ENCODE assay signal across 8 cellular contexts in genomic region chr13:97432917-97433726, GRCh38. TPM values are rescaled to one million over a fixed set of nuclear protein-coding genes. Genes with fewer than 3 reads are reported as not detected.
DNase-seq lines count a peak whose midpoint lies in the region; ATAC-seq, FAIRE-seq and TF ChIP-seq lines count a peak whose summit lies in the region.

No MANE protein-coding gene starts in this region.

- peak overlapping the region; percentile 84 for H2BK5ac ChIP-seq in H1 (ENCODE audit: low read depth, low read length)

- H3K4me1 Mint-ChIP-seq in Caco-2 (ENCODE audit: low read depth, unreplicated experiment) (no peaks in the 10 kb centered on the region), memory B cell (peaks cover 15% of the 10 kb centered on the region)

- H3K18ac ChIP-seq in H1 (ENCODE audit: extremely low read depth, low read length): peak overlapping the region; percentile 73

- peak in 1 of 2 experiments; percentile 75; a peak in 1 of 3 replicates for TF ChIP-seq POLR2A in H1 (IDR thresholded peaks at IDR 0.05; ENCODE audit: control extremely low read depth in 1 of 2, low read depth in 2 of 2, low read length in 2 of 2)

- H3K23ac ChIP-seq in H1 (ENCODE audit: insufficient read length): no peak overlapping the region

- H3K36me3 Mint-ChIP-seq in Caco-2 (ENCODE audit: insufficient read depth, unreplicated experiment) (peaks cover 17% of the 10 kb centered on the region), memory B cell (no peaks in the 10 kb centered on the region)

- H2BK20ac ChIP-seq in H1 (ENCODE audit: low read length): no peak overlapping the region

- H3K27me3 ChIP-seq in Caco-2 (replicated peaks; ENCODE audit: control insufficient read depth, insufficient read depth, low read length) (no peaks in the 10 kb centered on the region), H1 (replicated peaks in 1 of 4; ENCODE audit: control insufficient read depth in 3 of 4, extremely low read depth in 1 of 4, insufficient read depth in 3 of 4, low read length in 3 of 4) (no peaks in the 10 kb centered on the region)

- H3K79me2 ChIP-seq in H1 (ENCODE audit: control insufficient read depth in 1 of 2, insufficient read depth in 2 of 2, low read length in 2 of 2): peaks cover 3 to 38% of the 10 kb centered on the region in 2 experiments; a peak in 3 of 4 replicates

- peak; percentile 100 for DNase-seq in Caco-2
- peak; percentile 46 to 100 (median 98) for DNase-seq in HUDEP-2 (lab: John Stamatoyannopoulos, UW; ENCODE audit: unreplicated experiment in 76 of 76)
- peak; percentile 99 for DNase-seq in NOMO-1 treated with dmso at 0.1 percent for 144 hours (lab: John Stamatoyannopoulos, UW; ENCODE audit: unreplicated experiment)
- DNase-seq in activated CD8-positive, alpha-beta memory T cell treated with anti-CD3 and anti-CD28 coated beads, Interleukin-2, amount 50 U/mL, for 1 hour (ENCODE audit: extremely low read depth): peak; percentile 94
- DNase-seq in H1 (ENCODE audit: low read depth in 1 of 2, low spot score in 2 of 2): peak; percentile 99 to 100
- DNase-seq in memory B cell (ENCODE audit: low spot score in 2 of 2): peak; percentile 98 to 99
- DNase-seq in stimulated activated CD8-positive, alpha-beta memory T cell treated with anti-CD3 and anti-CD28 coated beads, Interleukin-12 subunit alpha, Interleukin-12 subunit beta, amount 100 ng/mL, for 1 hour (ENCODE audit: low read depth): peak; percentile 94

- H3K79me1 ChIP-seq in H1 (ENCODE audit: low read depth, low read length): peaks cover 1% of the 10 kb centered on the region; the same call in 1 of the 2 replicates

- no peak overlapping the region for H2BK120ac ChIP-seq in H1 (replicated peaks; ENCODE audit: low read depth, low read length)

- H3K27ac Mint-ChIP-seq in Caco-2 (ENCODE audit: unreplicated experiment) (peak overlapping the region; percentile 98), memory B cell (peak overlapping the region; percentile 96)

- H4K91ac ChIP-seq in H1 (replicated peaks; ENCODE audit: insufficient read length, low read length): no peak overlapping the region

- H3K9me3 ChIP-seq in Caco-2 (no peaks in the 10 kb centered on the region), H1 (ENCODE audit: insufficient read depth in 2 of 2, low read depth in 1 of 2, low read length in 1 of 2) (no peaks in the 10 kb centered on the region)

- H4K5ac ChIP-seq in H1 (ENCODE audit: insufficient read length, low read depth, low read length): peak overlapping the region; percentile 24

- BruUV-seq in Caco-2 (replicated peaks; lab: Mats Ljungman, UMichigan): no TSS peak

- peak overlapping the region; percentile 85 for H3K27ac ChIP-seq in H1 (ENCODE audit: low read depth, low read length)

- ATAC-seq in GM21390 (IDR thresholded peaks at IDR 0.05; ENCODE audit: unreplicated experiment) (peak; percentile 77), memory B cell (ENCODE audit: low read depth) (peak; percentile 69)

- H3K4me3 Mint-ChIP-seq in Caco-2 (ENCODE audit: unreplicated experiment) (peak overlapping the region; percentile 94), memory B cell (peak overlapping the region; percentile 99)

- peaks cover 6% of the 10 kb centered on the region for H3K27me3 Mint-ChIP-seq in Caco-2 (ENCODE audit: insufficient read depth, unreplicated experiment)
- peaks cover 2% of the 10 kb centered on the region for H3K27me3 Mint-ChIP-seq in memory B cell

- peak overlapping the region; percentile 72; the same call in 1 of the 2 replicates for H2BK12ac ChIP-seq in H1 (ENCODE audit: low read depth, low read length)

- peaks cover 0 to 3% of the 10 kb centered on the region in 2 experiments for H4K20me1 ChIP-seq in H1 (replicated peaks in 1 of 2; ENCODE audit: control insufficient read depth in 1 of 2, insufficient read depth in 2 of 2, low read length in 2 of 2)

- H3K36me3 ChIP-seq in Caco-2 (ENCODE audit: control insufficient read depth, insufficient read depth, low read length): no peaks in the 10 kb centered on the region
- H3K36me3 ChIP-seq in H1 (ENCODE audit: control insufficient read depth in 2 of 4, insufficient read depth in 4 of 4, low read length in 3 of 4): no peaks in the 10 kb centered on the region; a peak in 1 of 8 replicates

- H2AK5ac ChIP-seq in H1 (ENCODE audit: low read depth, low read length): no peak overlapping the region

- 0 out of 4 replicates have a peak, but pooled peaks of 1 of the 2 experiments have one; percentile 4 for TF ChIP-seq RAD21 in H1 (IDR thresholded peaks at IDR 0.05 in 1 of 2, conservative IDR thresholded peaks at IDR 0.05 in 1 of 2; ENCODE audit: low read depth in 2 of 2, low read length in 2 of 2)

- H3K9me3 Mint-ChIP-seq in Caco-2 (ENCODE audit: unreplicated experiment) (no peaks in the 10 kb centered on the region), memory B cell (no peaks in the 10 kb centered on the region)

- peak overlapping the region; percentile 54 to 98 (median 88) for H3K9ac ChIP-seq in H1 (replicated peaks in 1 of 4; ENCODE audit: extremely low read depth in 1 of 4, low read depth in 3 of 4, low read length in 3 of 4)

- no peak overlapping the region for H3K56ac ChIP-seq in H1 (replicated peaks; ENCODE audit: insufficient read length, low read depth, low read length)

- H3K4me3 ChIP-seq in Caco-2 (ENCODE audit: low read depth, low read length) (peak overlapping the region; percentile 59), H1 (ENCODE audit: extremely low read depth in 1 of 4, insufficient read depth in 2 of 4, low read depth in 3 of 4, low read length in 4 of 4) (peak overlapping the region; percentile 93 to 98 (median 96))

- CTCF ChIA-PET in Caco-2 (lab: Charles Lee): interaction anchor here (0.6 to 2.1 kb wide), 11 partner anchors 9 to 1757 kb away, joined by 3 to 7 read pairs (median 5); partner anchors contain the start of gene MBNL2
- CTCF ChIA-PET in H1 (lab: Charles Lee; ENCODE audit: partially characterized antibody): interaction anchor here (0.7 to 1.6 kb wide), 4 partner anchors 27 to 196 kb away, joined by 3 to 4 read pairs (median 4); no protein-coding TSS in a partner anchor

- H3K4ac ChIP-seq in H1 (replicated peaks; ENCODE audit: insufficient read length, low read depth, low read length): peak overlapping the region; percentile 83

- FAIRE-seq in H1 (lab: Jason Lieb, UNC): peak; percentile 97

- no peak overlapping the region for H2BK15ac ChIP-seq in H1 (ENCODE audit: low read length)

- H3K14ac ChIP-seq in H1 (ENCODE audit: insufficient read length): no peak overlapping the region

- TF ChIP-seq CTCF in Caco-2 (IDR thresholded peaks at IDR 0.05; ENCODE audit: insufficient read depth in 1 of 2, low read depth in 1 of 2, low read length in 1 of 2, severe bottlenecking in 1 of 2, unreplicated experiment in 1 of 2) (no peak), H1 (IDR thresholded peaks at IDR 0.05; ENCODE audit: control extremely low read depth in 1 of 3, insufficient read depth in 1 of 3, low read depth in 1 of 3, low read length in 3 of 3) (no peak)

- H4K8ac ChIP-seq in H1 (ENCODE audit: extremely low read depth, insufficient read depth, low read length): peak overlapping the region; percentile 81

- 1% methylated on average over 50 of the region's 50 CpGs; no CpG with 5 or more reads in 1 of the 2 experiments for WGBS in H1 (ENCODE audit: extremely low coverage in 1 of 2, insufficient coverage in 1 of 2, insufficient read length in 1 of 2, insufficient replicate concordance in 2 of 2, low coverage in 1 of 2, low lambda C conversion rate in 2 of 2, missing lambda C conversion rate in 1 of 2), 2 experiments

- intact Hi-C loops in Caco-2 (cut with micrococcal nuclease; ENCODE audit: unreplicated experiment): loop anchor here (1.0 to 5.0 kb wide), 7 partner anchors 10 to 1380 kb away; partner anchors contain the start of gene UGGT2

- TF ChIP-seq EP300 in H1 (IDR thresholded peaks at IDR 0.05; ENCODE audit: borderline replicate concordance in 1 of 2, low read depth in 2 of 2, low read length in 2 of 2): 0 out of 3 replicates have a peak, but pooled peaks of 1 of the 2 experiments have one; percentile 5

- peaks cover 7% of the 10 kb centered on the region; the same call in 1 of the 2 replicates for H3K4me1 ChIP-seq in Caco-2
- H3K4me1 ChIP-seq in H1 (replicated peaks in 1 of 4; ENCODE audit: control insufficient read depth in 3 of 4, insufficient read depth in 4 of 4, low read length in 3 of 4): peaks cover 0 to 3% (median 1%) of the 10 kb centered on the region in 4 experiments; a peak in 3 of 7 replicates

- POLR2A ChIA-PET in Caco-2 (lab: Charles Lee) (interaction anchor here (0.6 to 1.4 kb wide), 7 partner anchors 16 to 1380 kb away, joined by 3 to 10 read pairs (median 4); partner anchors contain the start of gene UGGT2), H1 (lab: Charles Lee; ENCODE audit: partially characterized antibody) (interaction anchor here (0.8 to 2.7 kb wide), 8 partner anchors 11 to 26 kb away, joined by 3 to 11 read pairs (median 3); no protein-coding TSS in a partner anchor)

- H2AFZ ChIP-seq in H1 (ENCODE audit: low read length): peak overlapping the region; percentile 98

- peaks cover 12% of the 10 kb centered on the region for H3K23me2 ChIP-seq in H1 (ENCODE audit: low read depth, low read length)

- H3K4me2 ChIP-seq in H1 (ENCODE audit: insufficient read depth in 1 of 2, low read depth in 2 of 2, low read length in 2 of 2): peak overlapping the region; percentile 93 to 97

TF ChIP-seq in H1, 55 proteins besides CTCF, POLR2A, EP300 and RAD21 (continues in another document):
- TF ChIP-seq CEBPB (IDR thresholded peaks at IDR 0.05; ENCODE audit: low read depth, low read length) (no peak), TAF1 (IDR thresholded peaks at IDR 0.05; ENCODE audit: low read depth, low read length) (no peak), BCL11A (IDR thresholded peaks at IDR 0.05; ENCODE audit: low read depth in 2 of 2, low read length in 2 of 2) (no peak), YY1 (IDR thresholded peaks at IDR 0.05; ENCODE audit: low read depth, low read length) (no peak), POLR2AphosphoS5 (IDR thresholded peaks at IDR 0.05; ENCODE audit: low read depth, low read length) (peak; percentile 45; the same call in 1 of the 2 replicates), RBBP5 (IDR thresholded peaks at IDR 0.05; ENCODE audit: borderline replicate concordance, low read depth, low read length) (no peak), ZNF274 (IDR thresholded peaks at IDR 0.05; ENCODE audit: borderline replicate concordance, extremely low read depth, low read length) (no peak), KDM1A (IDR thresholded peaks at IDR 0.05; ENCODE audit: borderline replicate concordance, low read length) (no peak)

RNA-seq across cellular contexts. Expression of gene RAP2A, which starts 0.8 kb away (rescaled TPM):
- 19.7 and 22.4 TPM in 2 replicates for total RNA-seq in Caco-2 (2022)
- total RNA-seq in H1 (2021; fragmentation: NEBNext Ultra II Directional; extraction: Animal tissue kit (Norgen Biotek cat#: 25700)): 43.4 and 45.3 TPM in 2 replicates
- 4.4 and 8.4 TPM in 2 replicates for polyA plus RNA-seq in H1 (2011; rRNA removed)
- polyA plus RNA-seq in H1 (2011; cell fraction: cytosol; rRNA removed): 8.7 TPM
- 20.2 TPM for polyA plus RNA-seq in H1 (2011; cell fraction: nucleus; rRNA removed)
- 21.1 to 23.8 TPM (median 22.2 TPM) in 4 replicates for polyA plus RNA-seq in H1 (2012, experiment 1 of 2)
- polyA plus RNA-seq in H1 (2012, experiment 2 of 2): 1.5 TPM
- 17.4 TPM for polyA plus RNA-seq in H1 (2013, experiment 1 of 2)
- 16.5 TPM for polyA plus RNA-seq in H1 (2013, experiment 2 of 2)
- polyA minus RNA-seq in H1 (2011; rRNA and poly(A)+ RNA removed): 46.9 and 56.4 TPM in 2 replicates
- 30.4 TPM for polyA minus RNA-seq in H1 (2011; cell fraction: cytosol; rRNA and poly(A)+ RNA removed)
- polyA minus RNA-seq in H1 (2011; cell fraction: nucleus; rRNA and poly(A)+ RNA removed): 74.9 TPM

Comparison
In these comparisons a context has a peak if more than half of its experiments do, and no peak if none do; other contexts are left out.
1. Peak in every context shown above with its lines: DNase-seq, ATAC-seq, H3K4me3 ChIP-seq and H3K27ac ChIP-seq.